Comparison of ENCODE assay signal across 16 cellular contexts in the genomic region with DNA sequence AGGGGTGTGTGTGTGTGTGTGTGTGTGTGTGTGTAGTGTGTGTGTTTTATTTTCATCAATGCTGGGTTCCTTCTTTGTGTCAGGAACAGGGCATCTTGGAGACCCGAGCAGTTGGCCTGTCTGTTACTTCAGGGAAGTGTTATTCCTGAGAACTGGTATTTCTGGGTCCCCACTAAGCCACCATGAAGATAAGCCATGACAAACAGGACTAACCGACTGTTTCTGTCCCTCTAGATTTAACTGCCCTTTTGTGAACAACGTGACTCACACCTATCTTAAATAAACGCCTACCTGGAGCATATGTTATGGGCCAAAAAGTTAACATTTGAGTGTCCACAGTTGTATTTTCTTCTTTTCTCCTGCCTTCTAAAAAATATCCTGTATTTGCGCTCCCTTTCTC. TPM values are rescaled to one million over a fixed set of nuclear protein-coding genes. Genes with fewer than 3 reads are reported as not detected.
"Had no signal": no experiment of that assay in that cellular context is flagged by ENCODE, and none has a peak within 500 bp of the region (broad histone marks: within the 10 kb centered on the region; RNA-seq: fewer than 3 reads in every experiment).

No MANE protein-coding gene starts in this region.

- H3K4me3 ChIP-seq: ascending aorta, heart right ventricle, tibial nerve, uterus had no signal

- DNase-seq: activated CD4-positive, alpha-beta T cell treated with anti-CD3 and anti-CD28 coated beads, Interleukin-2, amount 50 U/mL, for 1 hour; activated CD8-positive, alpha-beta memory T cell treated with anti-CD3 and anti-CD28 coated beads, Interleukin-2, amount 50 U/mL, for 4 hours; activated effector memory CD4-positive, alpha-beta T cell treated with anti-CD3 and anti-CD28 coated beads, Interleukin-2, amount 50 U/mL, for 16 hours; activated T-cell treated with anti-CD3 and anti-CD28 coated beads, Interleukin-2, amount 50 U/mL, for 4 hours; cerebellar nuclear complex; cortex of kidney; effector CD4-positive, alpha-beta T cell; heart right ventricle; mesendoderm; stimulated activated naive CD4-positive, alpha-beta T cell; uterus had no signal

- H3K4me1 Mint-ChIP-seq: nephron had no signal

- H3K9me3 Mint-ChIP-seq: activated naive CD4-positive, alpha-beta T cell treated with anti-CD3 and anti-CD28 coated beads, Interleukin-2, amount 50 U/mL, for 24 hours; activated T-cell treated with anti-CD3 and anti-CD28 coated beads, Interleukin-2, amount 50 U/mL, for 4 hours had no signal

- ATAC-seq: activated T-cell treated with anti-CD3 and anti-CD28 coated beads, Interleukin-2, amount 50 U/mL, for 4 hours; heart right ventricle had no signal

- H3K4me1 ChIP-seq: ascending aorta, heart right ventricle, parathyroid adenoma, tibial nerve, uterus had no signal

- H3K27me3 ChIP-seq: ascending aorta, tibial nerve, uterus had no signal

- H2AFZ ChIP-seq: parathyroid adenoma had no signal

- H3K9me3 ChIP-seq: ascending aorta, tibial nerve had no signal

- H3K4me3 Mint-ChIP-seq: activated naive CD4-positive, alpha-beta T cell treated with anti-CD3 and anti-CD28 coated beads, Interleukin-2, amount 50 U/mL, for 24 hours; activated T-cell treated with anti-CD3 and anti-CD28 coated beads, Interleukin-2, amount 50 U/mL, for 4 hours; nephron had no signal

- H3K36me3 ChIP-seq: ascending aorta, heart right ventricle, tibial nerve, uterus had no signal

- H3K9ac ChIP-seq: parathyroid adenoma had no signal

- H3K27ac Mint-ChIP-seq: activated naive CD4-positive, alpha-beta T cell treated with anti-CD3 and anti-CD28 coated beads, Interleukin-2, amount 50 U/mL, for 24 hours; nephron had no signal

- H3K27ac ChIP-seq: ascending aorta, heart right ventricle, parathyroid adenoma, tibial nerve, uterus had no signal

- H3K27me3 Mint-ChIP-seq: activated naive CD4-positive, alpha-beta T cell treated with anti-CD3 and anti-CD28 coated beads, Interleukin-2, amount 50 U/mL, for 24 hours had no signal

- H3K79me2 ChIP-seq: parathyroid adenoma had no signal

RNA-seq across cellular contexts. Expression of gene SIDT1, which starts 19.5 kb away (rescaled TPM):
- total RNA-seq: ascending aorta had no signal
